In genomic region chr1:166875734-166876539, GRCh38 we compare ENCODE assay signal across 1 cellular context.
TF ChIP-seq lines count a peak whose summit lies in the region.

TADA1 (minus strand) TSS chr1:166876264; CDS start chr1:166876233, 31 bp downstream.

TF ChIP-seq in K562, 482 proteins besides CTCF, POLR2A, EP300 and RAD21 (continued from another document and continues in another):
- TF ChIP-seq, protein P1, sequence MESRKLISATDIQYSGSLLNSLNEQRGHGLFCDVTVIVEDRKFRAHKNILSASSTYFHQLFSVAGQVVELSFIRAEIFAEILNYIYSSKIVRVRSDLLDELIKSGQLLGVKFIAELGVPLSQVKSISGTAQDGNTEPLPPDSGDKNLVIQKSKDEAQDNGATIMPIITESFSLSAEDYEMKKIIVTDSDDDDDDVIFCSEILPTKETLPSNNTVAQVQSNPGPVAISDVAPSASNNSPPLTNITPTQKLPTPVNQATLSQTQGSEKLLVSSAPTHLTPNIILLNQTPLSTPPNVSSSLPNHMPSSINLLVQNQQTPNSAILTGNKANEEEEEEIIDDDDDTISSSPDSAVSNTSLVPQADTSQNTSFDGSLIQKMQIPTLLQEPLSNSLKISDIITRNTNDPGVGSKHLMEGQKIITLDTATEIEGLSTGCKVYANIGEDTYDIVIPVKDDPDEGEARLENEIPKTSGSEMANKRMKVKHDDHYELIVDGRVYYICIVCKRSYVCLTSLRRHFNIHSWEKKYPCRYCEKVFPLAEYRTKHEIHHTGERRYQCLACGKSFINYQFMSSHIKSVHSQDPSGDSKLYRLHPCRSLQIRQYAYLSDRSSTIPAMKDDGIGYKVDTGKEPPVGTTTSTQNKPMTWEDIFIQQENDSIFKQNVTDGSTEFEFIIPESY (CRISPR knock-in tag; IDR thresholded peaks at IDR 0.05), result 0 out of 2 replicates have a peak, but pooled peaks have one; percentile 34
- TF ChIP-seq BCOR (IDR thresholded peaks at IDR 0.05), result peak; percentile 89
- 0 out of 2 replicates have a peak, but pooled peaks have one; percentile 24 for TF ChIP-seq SMC3 (conservative IDR thresholded peaks at IDR 0.05; ENCODE audit: insufficient read depth, low read depth, low read length)
- TF ChIP-seq FOXK2 (conservative IDR thresholded peaks at IDR 0.05 in 1 of 2, IDR thresholded peaks at IDR 0.05 in 1 of 2; ENCODE audit: low read depth in 2 of 2), result peak; percentile 86 to 95
- peak; percentile 90; the same call in 1 of the 2 replicates for TF ChIP-seq PHF8 (IDR thresholded peaks at IDR 0.05; ENCODE audit: borderline replicate concordance, low read length)
- TF ChIP-seq, protein P2, sequence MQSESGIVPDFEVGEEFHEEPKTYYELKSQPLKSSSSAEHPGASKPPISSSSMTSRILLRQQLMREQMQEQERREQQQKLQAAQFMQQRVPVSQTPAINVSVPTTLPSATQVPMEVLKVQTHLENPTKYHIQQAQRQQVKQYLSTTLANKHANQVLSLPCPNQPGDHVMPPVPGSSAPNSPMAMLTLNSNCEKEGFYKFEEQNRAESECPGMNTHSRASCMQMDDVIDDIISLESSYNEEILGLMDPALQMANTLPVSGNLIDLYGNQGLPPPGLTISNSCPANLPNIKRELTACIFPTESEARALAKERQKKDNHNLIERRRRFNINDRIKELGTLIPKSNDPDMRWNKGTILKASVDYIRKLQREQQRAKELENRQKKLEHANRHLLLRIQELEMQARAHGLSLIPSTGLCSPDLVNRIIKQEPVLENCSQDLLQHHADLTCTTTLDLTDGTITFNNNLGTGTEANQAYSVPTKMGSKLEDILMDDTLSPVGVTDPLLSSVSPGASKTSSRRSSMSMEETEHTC (IDR thresholded peaks at IDR 0.05), result peak; percentile 85; the same call in 1 of the 2 replicates
- TF ChIP-seq, protein P3, sequence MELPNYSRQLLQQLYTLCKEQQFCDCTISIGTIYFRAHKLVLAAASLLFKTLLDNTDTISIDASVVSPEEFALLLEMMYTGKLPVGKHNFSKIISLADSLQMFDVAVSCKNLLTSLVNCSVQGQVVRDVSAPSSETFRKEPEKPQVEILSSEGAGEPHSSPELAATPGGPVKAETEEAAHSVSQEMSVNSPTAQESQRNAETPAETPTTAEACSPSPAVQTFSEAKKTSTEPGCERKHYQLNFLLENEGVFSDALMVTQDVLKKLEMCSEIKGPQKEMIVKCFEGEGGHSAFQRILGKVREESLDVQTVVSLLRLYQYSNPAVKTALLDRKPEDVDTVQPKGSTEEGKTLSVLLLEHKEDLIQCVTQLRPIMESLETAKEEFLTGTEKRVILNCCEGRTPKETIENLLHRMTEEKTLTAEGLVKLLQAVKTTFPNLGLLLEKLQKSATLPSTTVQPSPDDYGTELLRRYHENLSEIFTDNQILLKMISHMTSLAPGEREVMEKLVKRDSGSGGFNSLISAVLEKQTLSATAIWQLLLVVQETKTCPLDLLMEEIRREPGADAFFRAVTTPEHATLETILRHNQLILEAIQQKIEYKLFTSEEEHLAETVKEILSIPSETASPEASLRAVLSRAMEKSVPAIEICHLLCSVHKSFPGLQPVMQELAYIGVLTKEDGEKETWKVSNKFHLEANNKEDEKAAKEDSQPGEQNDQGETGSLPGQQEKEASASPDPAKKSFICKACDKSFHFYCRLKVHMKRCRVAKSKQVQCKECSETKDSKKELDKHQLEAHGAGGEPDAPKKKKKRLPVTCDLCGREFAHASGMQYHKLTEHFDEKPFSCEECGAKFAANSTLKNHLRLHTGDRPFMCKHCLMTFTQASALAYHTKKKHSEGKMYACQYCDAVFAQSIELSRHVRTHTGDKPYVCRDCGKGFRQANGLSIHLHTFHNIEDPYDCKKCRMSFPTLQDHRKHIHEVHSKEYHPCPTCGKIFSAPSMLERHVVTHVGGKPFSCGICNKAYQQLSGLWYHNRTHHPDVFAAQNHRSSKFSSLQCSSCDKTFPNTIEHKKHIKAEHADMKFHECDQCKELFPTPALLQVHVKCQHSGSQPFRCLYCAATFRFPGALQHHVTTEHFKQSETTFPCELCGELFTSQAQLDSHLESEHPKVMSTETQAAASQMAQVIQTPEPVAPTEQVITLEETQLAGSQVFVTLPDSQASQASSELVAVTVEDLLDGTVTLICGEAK (IDR thresholded peaks at IDR 0.05), result peak; percentile 15; the same call in 1 of the 2 replicates
- TF ChIP-seq, protein P3 (CRISPR knock-in tag; IDR thresholded peaks at IDR 0.05), result no peak
- TF ChIP-seq CHD2 (IDR thresholded peaks at IDR 0.05; ENCODE audit: low read depth, low read length), result 0 out of 2 replicates have a peak, but pooled peaks have one; percentile 32
- peak; percentile 100 for TF ChIP-seq MAZ (CRISPR knock-in tag; conservative IDR thresholded peaks at IDR 0.05 in 1 of 2, IDR thresholded peaks at IDR 0.05 in 1 of 2)
- TF ChIP-seq MCM3 (IDR thresholded peaks at IDR 0.05), result no peak
- TF ChIP-seq SIN3B (IDR thresholded peaks at IDR 0.05; ENCODE audit: low read depth), result 0 out of 2 replicates have a peak, but pooled peaks have one; percentile 60
- TF ChIP-seq KDM5B (IDR thresholded peaks at IDR 0.05; ENCODE audit: insufficient replicate concordance, low read depth, low read length), result peak; percentile 49
- TF ChIP-seq MBD2 (IDR thresholded peaks at IDR 0.05; ENCODE audit: borderline replicate concordance, low read depth), result peak; percentile 55; the same call in 1 of the 2 replicates
- TF ChIP-seq TEAD4 (IDR thresholded peaks at IDR 0.05; ENCODE audit: low read length), result 0 out of 2 replicates have a peak, but pooled peaks have one; percentile 18
- TF ChIP-seq TEAD4 (CRISPR knock-in tag; IDR thresholded peaks at IDR 0.05; ENCODE audit: borderline replicate concordance), result peak; percentile 83; the same call in 1 of the 2 replicates
- TF ChIP-seq TFAP4 (CRISPR knock-in tag; IDR thresholded peaks at IDR 0.05; ENCODE audit: borderline replicate concordance), result peak; percentile 81; the same call in 1 of the 2 replicates
- TF ChIP-seq, protein P4, sequence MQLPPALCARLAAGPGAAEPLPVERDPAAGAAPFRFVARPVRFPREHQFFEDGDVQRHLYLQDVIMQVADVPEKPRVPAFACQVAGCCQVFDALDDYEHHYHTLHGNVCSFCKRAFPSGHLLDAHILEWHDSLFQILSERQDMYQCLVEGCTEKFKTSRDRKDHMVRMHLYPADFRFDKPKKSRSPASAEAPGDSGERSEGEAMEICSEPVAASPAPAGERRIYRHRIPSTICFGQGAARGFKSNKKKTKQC (CRISPR knock-in tag; IDR thresholded peaks at IDR 0.05), result peak; percentile 82; the same call in 1 of the 2 replicates
- TF ChIP-seq ATF6 (CRISPR knock-in tag; IDR thresholded peaks at IDR 0.05), result no peak
- no peak for TF ChIP-seq ZNF143 (CRISPR knock-in tag; IDR thresholded peaks at IDR 0.05)
- TF ChIP-seq MXI1 (IDR thresholded peaks at IDR 0.05; ENCODE audit: low read depth, low read length), result peak; percentile 35; the same call in 1 of the 2 replicates
- peak; percentile 76 for TF ChIP-seq MEF2D (tag; conservative IDR thresholded peaks at IDR 0.05; ENCODE audit: low read depth)
- peak; percentile 88 for TF ChIP-seq CXXC5 (CRISPR knock-in tag; IDR thresholded peaks at IDR 0.05)
- no peak; the same call in 1 of the 2 replicates for TF ChIP-seq HLTF (IDR thresholded peaks at IDR 0.05)
- TF ChIP-seq, protein P5, sequence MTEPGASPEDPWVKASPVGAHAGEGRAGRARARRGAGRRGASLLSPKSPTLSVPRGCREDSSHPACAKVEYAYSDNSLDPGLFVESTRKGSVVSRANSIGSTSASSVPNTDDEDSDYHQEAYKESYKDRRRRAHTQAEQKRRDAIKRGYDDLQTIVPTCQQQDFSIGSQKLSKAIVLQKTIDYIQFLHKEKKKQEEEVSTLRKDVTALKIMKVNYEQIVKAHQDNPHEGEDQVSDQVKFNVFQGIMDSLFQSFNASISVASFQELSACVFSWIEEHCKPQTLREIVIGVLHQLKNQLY (CRISPR knock-in tag; conservative IDR thresholded peaks at IDR 0.05), result 0 out of 4 replicates have a peak, but pooled peaks of 1 of the 2 experiments have one; percentile 51
- peak; percentile 70; the same call in 1 of the 2 replicates for TF ChIP-seq PML (IDR thresholded peaks at IDR 0.05; ENCODE audit: low read length)
- peak; percentile 73 for TF ChIP-seq RBM22 (IDR thresholded peaks at IDR 0.05; ENCODE audit: low read depth, low read length, poor library complexity, severe bottlenecking)
- TF ChIP-seq DEAF1 (CRISPR knock-in tag; IDR thresholded peaks at IDR 0.05), result 0 out of 2 replicates have a peak, but pooled peaks have one; percentile 4
- peak in 1 of 2 experiments; percentile 48; a peak in 1 of 4 replicates for TF ChIP-seq SRF (CRISPR knock-in tag; IDR thresholded peaks at IDR 0.05)
- TF ChIP-seq CBX3 (IDR thresholded peaks at IDR 0.05; ENCODE audit: borderline replicate concordance in 1 of 2, low read length in 2 of 2), result peak in 1 of 2 experiments; percentile 79; a peak in 2 of 3 replicates
- TF ChIP-seq ZNF263 (CRISPR knock-in tag; IDR thresholded peaks at IDR 0.05; ENCODE audit: borderline replicate concordance), result peak; percentile 34
- no peak for TF ChIP-seq HMG20B (CRISPR knock-in tag; IDR thresholded peaks at IDR 0.05)
- peak; percentile 49; the same call in 1 of the 2 replicates for TF ChIP-seq ETV5 (CRISPR knock-in tag; IDR thresholded peaks at IDR 0.05; ENCODE audit: low read depth)
- no peak for TF ChIP-seq ZNF224 (CRISPR knock-in tag; IDR thresholded peaks at IDR 0.05)
